1 cellular context compared by ENCODE assay signal in the genomic region with DNA sequence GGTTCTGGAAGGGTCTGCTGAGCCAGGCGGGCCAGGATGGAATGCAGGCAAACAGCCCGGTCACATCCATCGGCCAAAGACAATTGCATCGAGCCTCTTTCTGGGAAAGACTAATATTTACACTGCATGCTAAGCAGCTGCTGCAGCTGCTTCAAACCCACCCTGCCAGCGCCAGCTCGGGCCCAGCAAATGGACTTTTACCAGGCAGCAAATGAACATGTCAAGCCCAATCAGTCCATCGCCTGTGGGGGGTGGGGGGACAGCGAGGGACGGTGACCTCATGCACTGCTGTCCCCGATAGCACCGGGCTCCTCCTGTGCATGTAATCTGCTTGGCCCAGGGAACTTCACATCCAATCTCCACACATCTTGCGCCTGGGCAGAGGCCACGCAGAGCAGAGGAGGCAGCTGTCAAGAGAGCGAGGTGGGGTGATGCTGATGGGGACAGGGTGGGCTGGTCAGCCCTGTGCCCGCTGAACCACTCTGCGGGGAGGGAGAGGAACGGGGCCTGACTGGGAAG.
TF ChIP-seq lines count a peak whose summit lies in the region.

No MANE protein-coding gene starts in this region.

TF ChIP-seq in IMR-90, 13 proteins besides CTCF, POLR2A, EP300 and RAD21:
- TF ChIP-seq NFE2L2 (IDR thresholded peaks at IDR 0.05; ENCODE audit: low read depth, low read length), result no peak
- no peak for TF ChIP-seq MAFK (IDR thresholded peaks at IDR 0.05; ENCODE audit: low read depth, low read length)
- TF ChIP-seq BHLHE40 (IDR thresholded peaks at IDR 0.05; ENCODE audit: low read depth, low read length), result no peak
- TF ChIP-seq FOS (IDR thresholded peaks at IDR 0.05; ENCODE audit: low read depth, low read length), result no peak
- TF ChIP-seq MXI1 (IDR thresholded peaks at IDR 0.05; ENCODE audit: borderline replicate concordance, low read depth, low read length), result no peak
- TF ChIP-seq MAZ (IDR thresholded peaks at IDR 0.05; ENCODE audit: borderline replicate concordance, low read depth, low read length), result no peak
- no peak for TF ChIP-seq RFX5 (IDR thresholded peaks at IDR 0.05; ENCODE audit: low read depth, low read length)
- TF ChIP-seq SMC3 (IDR thresholded peaks at IDR 0.05; ENCODE audit: low read depth, low read length), result no peak
- TF ChIP-seq CHD1 (IDR thresholded peaks at IDR 0.05; ENCODE audit: low read depth, low read length), result no peak
- TF ChIP-seq, protein P1, sequence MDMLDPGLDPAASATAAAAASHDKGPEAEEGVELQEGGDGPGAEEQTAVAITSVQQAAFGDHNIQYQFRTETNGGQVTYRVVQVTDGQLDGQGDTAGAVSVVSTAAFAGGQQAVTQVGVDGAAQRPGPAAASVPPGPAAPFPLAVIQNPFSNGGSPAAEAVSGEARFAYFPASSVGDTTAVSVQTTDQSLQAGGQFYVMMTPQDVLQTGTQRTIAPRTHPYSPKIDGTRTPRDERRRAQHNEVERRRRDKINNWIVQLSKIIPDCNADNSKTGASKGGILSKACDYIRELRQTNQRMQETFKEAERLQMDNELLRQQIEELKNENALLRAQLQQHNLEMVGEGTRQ (IDR thresholded peaks at IDR 0.05; ENCODE audit: low read depth, low read length), result no peak
- TF ChIP-seq RCOR1 (IDR thresholded peaks at IDR 0.05; ENCODE audit: insufficient replicate concordance, low read length), result no peak
- TF ChIP-seq, protein P2, sequence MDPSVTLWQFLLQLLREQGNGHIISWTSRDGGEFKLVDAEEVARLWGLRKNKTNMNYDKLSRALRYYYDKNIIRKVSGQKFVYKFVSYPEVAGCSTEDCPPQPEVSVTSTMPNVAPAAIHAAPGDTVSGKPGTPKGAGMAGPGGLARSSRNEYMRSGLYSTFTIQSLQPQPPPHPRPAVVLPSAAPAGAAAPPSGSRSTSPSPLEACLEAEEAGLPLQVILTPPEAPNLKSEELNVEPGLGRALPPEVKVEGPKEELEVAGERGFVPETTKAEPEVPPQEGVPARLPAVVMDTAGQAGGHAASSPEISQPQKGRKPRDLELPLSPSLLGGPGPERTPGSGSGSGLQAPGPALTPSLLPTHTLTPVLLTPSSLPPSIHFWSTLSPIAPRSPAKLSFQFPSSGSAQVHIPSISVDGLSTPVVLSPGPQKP (IDR thresholded peaks at IDR 0.05; ENCODE audit: borderline replicate concordance, low read depth, low read length), result no peak
- TF ChIP-seq CEBPB (IDR thresholded peaks at IDR 0.05; ENCODE audit: low read depth, low read length), result no peak
